ENCODE assay signal across 9 cellular contexts in the genomic region with DNA sequence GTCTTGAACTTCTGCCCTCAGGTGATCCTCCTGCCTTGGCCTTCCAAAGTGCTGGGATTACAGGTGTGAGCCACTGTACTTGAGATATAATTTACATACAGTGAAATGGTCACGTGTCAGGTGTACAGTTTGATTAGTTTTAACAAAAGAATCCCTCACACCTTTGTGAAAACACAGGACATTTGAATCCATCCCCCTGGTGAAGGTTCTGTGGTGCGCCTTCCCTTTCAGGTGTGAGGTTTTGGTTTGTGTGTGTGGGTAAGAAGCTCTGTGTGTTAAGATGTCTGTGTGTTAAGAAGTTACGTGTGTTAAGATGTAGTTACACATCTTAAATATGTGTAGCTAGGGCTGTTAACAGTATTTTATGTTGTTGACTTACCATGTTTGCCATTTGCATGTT. TPM values are rescaled to one million over a fixed set of nuclear protein-coding genes. Genes with fewer than 3 reads are reported as not detected.
DNase-seq lines count a peak whose midpoint lies in the region; ATAC-seq and TF ChIP-seq lines count a peak whose summit lies in the region.
"Had no signal": no experiment of that assay in that cellular context is flagged by ENCODE, and none has a peak within 500 bp of the region (broad histone marks: within the 10 kb centered on the region; RNA-seq: fewer than 3 reads in every experiment).

No MANE protein-coding gene starts in this region.

- peaks cover 19% of the 10 kb centered on the region for H3K4me1 ChIP-seq in right cardiac atrium (ENCODE audit: control insufficient read depth, insufficient read depth, low read length)

- H3K27ac Mint-ChIP-seq in activated B cell treated with CpG ODN at 0.5 μM for 24 hours = no peak overlapping the region
- H3K27ac Mint-ChIP-seq in stimulated activated memory B cell treated with anti-CD40 and anti-IgM and Interleukin-4, amounts not matched to agents 10 μg/mL and 1 μg/mL and 100 μg/mL, for 72 hours = peak overlapping the region; percentile 82

- H3K36me3 Mint-ChIP-seq in activated B cell treated with CpG ODN at 0.5 μM for 24 hours (ENCODE audit: low read depth) = peaks cover 63% of the 10 kb centered on the region
- peaks cover 64% of the 10 kb centered on the region for H3K36me3 Mint-ChIP-seq in stimulated activated memory B cell treated with anti-CD40 and anti-IgM and Interleukin-4, amounts not matched to agents 10 μg/mL and 1 μg/mL and 100 μg/mL, for 72 hours

- H3K9me3 ChIP-seq in right cardiac atrium (ENCODE audit: control insufficient read depth, low read length) = no peaks in the 10 kb centered on the region

- POLR2A ChIA-PET in activated B cell treated with CpG ODN at 0.5 μM for 24 hours (lab: Charles Lee) = interaction anchor here (0.5 to 2.2 kb wide), 4 partner anchors 16 to 67 kb away, joined by 3 to 7 read pairs (median 4); no protein-coding TSS in a partner anchor

- no peaks in the 10 kb centered on the region for H3K9me3 Mint-ChIP-seq in activated B cell treated with CpG ODN at 0.5 μM for 24 hours
- H3K9me3 Mint-ChIP-seq in stimulated activated memory B cell treated with anti-CD40 and anti-IgM and Interleukin-4, amounts not matched to agents 10 μg/mL and 1 μg/mL and 100 μg/mL, for 72 hours = no peaks in the 10 kb centered on the region

- DNase-seq in HT-29 (ENCODE audit: low spot score) = peak; percentile 18
- DNase-seq in activated B cell treated with CpG ODN at 0.5 μM for 24 hours = no peak
- DNase-seq in right cardiac atrium = no peak
- DNase-seq in OCI-M2 (lab: John Stamatoyannopoulos, UW; ENCODE audit: unreplicated experiment) = no peak
- DNase-seq in DMS79 treated with DMSO at 0.1 percent for 48 hours (lab: John Stamatoyannopoulos, UW) = no peak
- no peak for DNase-seq in COLO829 (ENCODE audit: low spot score)
- DNase-seq: effector memory CD4-positive, alpha-beta T cell had no signal

- H3K4me1 Mint-ChIP-seq in activated B cell treated with CpG ODN at 0.5 μM for 24 hours = peaks cover 66% of the 10 kb centered on the region
- H3K4me1 Mint-ChIP-seq in stimulated activated memory B cell treated with anti-CD40 and anti-IgM and Interleukin-4, amounts not matched to agents 10 μg/mL and 1 μg/mL and 100 μg/mL, for 72 hours = peaks cover 76% of the 10 kb centered on the region

- H3K4me3 ChIP-seq in right cardiac atrium (ENCODE audit: low read length) = peak overlapping the region; percentile 9

- H3K27me3 Mint-ChIP-seq in activated B cell treated with CpG ODN at 0.5 μM for 24 hours = no peaks in the 10 kb centered on the region
- no peaks in the 10 kb centered on the region for H3K27me3 Mint-ChIP-seq in stimulated activated memory B cell treated with anti-CD40 and anti-IgM and Interleukin-4, amounts not matched to agents 10 μg/mL and 1 μg/mL and 100 μg/mL, for 72 hours

- H3K4me3 Mint-ChIP-seq in activated B cell treated with CpG ODN at 0.5 μM for 24 hours = peak overlapping the region; percentile 64
- peak overlapping the region; percentile 69 for H3K4me3 Mint-ChIP-seq in stimulated activated memory B cell treated with anti-CD40 and anti-IgM and Interleukin-4, amounts not matched to agents 10 μg/mL and 1 μg/mL and 100 μg/mL, for 72 hours

- intact Hi-C loops in activated B cell treated with CpG ODN at 0.5 μM for 24 hours (cut with micrococcal nuclease) (loop anchor here (10.0 kb wide), 1 partner anchor 320 kb away; no protein-coding TSS in a partner anchor), right cardiac atrium (cut with DNase I) (loop anchor here (5.0 to 10.0 kb wide), 4 partner anchors 37 to 70 kb away; no protein-coding TSS in a partner anchor)

- H3K27me3 ChIP-seq in right cardiac atrium (ENCODE audit: control insufficient read depth, insufficient read depth) = no peaks in the 10 kb centered on the region

- ATAC-seq in activated B cell treated with CpG ODN at 0.5 μM for 24 hours (ENCODE audit: low read depth) = no peak
- ATAC-seq in right cardiac atrium = no peak
- ATAC-seq in stimulated activated memory B cell treated with anti-CD40 and anti-IgM and Interleukin-4, amounts not matched to agents 10 μg/mL and 1 μg/mL and 100 μg/mL, for 72 hours = no peak
- no peak for ATAC-seq in GM21526 (IDR thresholded peaks at IDR 0.05; ENCODE audit: low FRiP score, unreplicated experiment)

- no peak for TF ChIP-seq CTCF in activated B cell treated with CpG ODN at 0.5 μM for 24 hours (IDR thresholded peaks at IDR 0.05)

- H3K27ac ChIP-seq in right cardiac atrium (ENCODE audit: low read length) = peak overlapping the region; percentile 94

- CTCF ChIA-PET in activated B cell treated with CpG ODN at 0.5 μM for 24 hours (lab: Charles Lee) = interaction anchor here (0.6 to 2.0 kb wide), 3 partner anchors 43 to 585 kb away, joined by 3 to 6 read pairs (median 3); no protein-coding TSS in a partner anchor

- WGBS in right cardiac atrium = 75% methylated on average over 3 of the region's 3 CpGs

RNA-seq across cellular contexts. Expression of a gene that starts 4.4 kb away (rescaled TPM):
- total RNA-seq in HT-29 (2014; rRNA removed; shearing (Covaris generic)) = 13.9 and 16.1 TPM in 2 replicates
- total RNA-seq in activated B cell treated with CpG ODN at 0.5 μM for 24 hours (60.7 and 79.6 TPM in 2 replicates), right cardiac atrium (10 to 100 TPM; 47.2 to 58.4 (median 50.1) TPM)
- polyA plus RNA-seq in right cardiac atrium = 39.6 TPM
